8 cellular contexts compared by ENCODE assay signal in the genomic region with DNA sequence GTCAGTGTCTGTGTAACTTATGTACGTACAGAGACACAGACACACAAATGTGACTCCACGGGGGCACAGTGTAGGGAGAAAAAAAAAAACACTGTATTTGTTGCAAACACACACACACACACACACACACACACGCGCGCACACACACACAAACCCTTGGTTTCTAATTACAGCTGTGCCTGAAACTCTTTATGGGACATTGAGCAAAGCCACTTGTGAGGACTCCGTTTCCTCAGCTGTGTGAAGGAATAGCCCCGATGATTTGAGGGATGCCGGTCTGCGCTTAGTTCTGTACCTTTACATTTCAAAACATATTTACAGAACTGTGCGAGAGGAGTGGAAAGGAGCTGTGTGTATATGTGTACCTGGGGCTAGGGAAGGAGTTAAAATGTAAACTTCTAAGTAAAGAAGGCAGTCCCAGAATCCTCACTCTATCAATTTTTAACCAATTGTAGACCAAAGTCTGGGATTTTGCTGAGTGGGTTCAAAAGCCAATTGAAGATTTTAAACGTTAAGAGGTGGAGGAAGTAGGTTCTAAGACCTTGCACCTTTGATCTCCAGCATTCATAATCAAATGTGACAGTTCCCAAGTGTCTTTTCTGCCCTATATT. TPM values are rescaled to one million over a fixed set of nuclear protein-coding genes. Genes with fewer than 3 reads are reported as not detected.
DNase-seq lines count a peak whose midpoint lies in the region; ATAC-seq, FAIRE-seq and TF ChIP-seq lines count a peak whose summit lies in the region.
"Had no signal": no experiment of that assay in that cellular context is flagged by ENCODE, and none has a peak within 500 bp of the region (broad histone marks: within the 10 kb centered on the region; RNA-seq: fewer than 3 reads in every experiment).

No MANE protein-coding gene starts in this region.

- H3K4me3 ChIP-seq in kidney (ENCODE audit: low read length in 2 of 2) = peak overlapping the region; percentile 59 to 66

- no peak for TF ChIP-seq CTCF in kidney (IDR thresholded peaks at IDR 0.05; ENCODE audit: borderline replicate concordance, extremely low read depth, insufficient read depth)

- peaks cover 58% of the 10 kb centered on the region for H3K4me1 Mint-ChIP-seq in activated naive CD8-positive, alpha-beta T cell treated with anti-CD3 and anti-CD28 coated beads, Interleukin-2, amount 50 U/mL, for 24 hours
- peaks cover 26% of the 10 kb centered on the region for H3K4me1 Mint-ChIP-seq in stimulated activated effector memory CD8-positive, alpha-beta T cell treated with anti-CD3 and anti-CD28 coated beads, Interleukin-12 subunit alpha, Interleukin-12 subunit beta, amount 100 ng/mL, for 72 hours

- peak overlapping the region; percentile 62 for H3K27ac Mint-ChIP-seq in activated naive CD8-positive, alpha-beta T cell treated with anti-CD3 and anti-CD28 coated beads, Interleukin-2, amount 50 U/mL, for 24 hours
- peak overlapping the region; percentile 57 for H3K27ac Mint-ChIP-seq in stimulated activated effector memory CD8-positive, alpha-beta T cell treated with anti-CD3 and anti-CD28 coated beads, Interleukin-12 subunit alpha, Interleukin-12 subunit beta, amount 100 ng/mL, for 72 hours

- H3K27me3 Mint-ChIP-seq in activated naive CD8-positive, alpha-beta T cell treated with anti-CD3 and anti-CD28 coated beads, Interleukin-2, amount 50 U/mL, for 24 hours = no peaks in the 10 kb centered on the region

- H3K36me3 Mint-ChIP-seq in activated naive CD8-positive, alpha-beta T cell treated with anti-CD3 and anti-CD28 coated beads, Interleukin-2, amount 50 U/mL, for 24 hours (ENCODE audit: low read depth) = no peaks in the 10 kb centered on the region
- H3K36me3 Mint-ChIP-seq in stimulated activated effector memory CD8-positive, alpha-beta T cell treated with anti-CD3 and anti-CD28 coated beads, Interleukin-12 subunit alpha, Interleukin-12 subunit beta, amount 100 ng/mL, for 72 hours = peaks cover 15% of the 10 kb centered on the region

- no peaks in the 10 kb centered on the region for H3K9me3 Mint-ChIP-seq in activated naive CD8-positive, alpha-beta T cell treated with anti-CD3 and anti-CD28 coated beads, Interleukin-2, amount 50 U/mL, for 24 hours
- H3K9me3 Mint-ChIP-seq in stimulated activated effector memory CD8-positive, alpha-beta T cell treated with anti-CD3 and anti-CD28 coated beads, Interleukin-12 subunit alpha, Interleukin-12 subunit beta, amount 100 ng/mL, for 72 hours = no peaks in the 10 kb centered on the region

- intact Hi-C loops in kidney (cut with DNase I) = no loop called here

- H3K36me3 ChIP-seq in kidney (ENCODE audit: control insufficient read depth in 1 of 2, insufficient read depth in 2 of 2, low read length in 2 of 2) = no peaks in the 10 kb centered on the region

- H3K4me1 ChIP-seq in kidney (ENCODE audit: control insufficient read depth in 1 of 2, insufficient read depth in 1 of 2, low read depth in 1 of 2, low read length in 2 of 2) = peaks cover 9 to 15% of the 10 kb centered on the region in 2 donors

- H3K9me3 ChIP-seq in kidney (ENCODE audit: control insufficient read depth in 1 of 2, low read length in 2 of 2) = no peaks in the 10 kb centered on the region

- H3K4me3 Mint-ChIP-seq in activated naive CD8-positive, alpha-beta T cell treated with anti-CD3 and anti-CD28 coated beads, Interleukin-2, amount 50 U/mL, for 24 hours = no peak overlapping the region
- H3K4me3 Mint-ChIP-seq in stimulated activated effector memory CD8-positive, alpha-beta T cell treated with anti-CD3 and anti-CD28 coated beads, Interleukin-12 subunit alpha, Interleukin-12 subunit beta, amount 100 ng/mL, for 72 hours = no peak overlapping the region

- ATAC-seq in activated naive CD8-positive, alpha-beta T cell treated with anti-CD3 and anti-CD28 coated beads, Interleukin-2, amount 50 U/mL, for 24 hours = no peak
- no peak for ATAC-seq in stimulated activated effector memory CD8-positive, alpha-beta T cell treated with anti-CD3 and anti-CD28 coated beads, Interleukin-12 subunit alpha, Interleukin-12 subunit beta, amount 100 ng/mL, for 72 hours
- ATAC-seq in HG03460 (IDR thresholded peaks at IDR 0.05; ENCODE audit: unreplicated experiment) = no peak

- FAIRE-seq in kidney (lab: Jason Lieb, UNC) = no peak

- peak; percentile 56 for DNase-seq in LHCN-M2 (ENCODE audit: low read depth)
- no peak for DNase-seq in activated naive CD8-positive, alpha-beta T cell treated with anti-CD3 and anti-CD28 coated beads, Interleukin-2, amount 50 U/mL, for 24 hours
- no peak for DNase-seq in kidney
- no peak for DNase-seq in stimulated activated effector memory CD8-positive, alpha-beta T cell treated with anti-CD3 and anti-CD28 coated beads, Interleukin-12 subunit alpha, Interleukin-12 subunit beta, amount 100 ng/mL, for 72 hours (ENCODE audit: low spot score in 2 of 2)
- no peak for DNase-seq in NCI-H526 treated with DMSO at 0.1 percent for 48 hours (lab: John Stamatoyannopoulos, UW)
- no peak for DNase-seq in germinal center (ENCODE audit: low spot score)
- DNase-seq: posterior cingulate gyrus had no signal

- peak overlapping the region in 1 of 2 donors; percentile 73 for H3K9ac ChIP-seq in kidney (ENCODE audit: low read length in 2 of 2)

- H3K27ac ChIP-seq in kidney (ENCODE audit: low read depth in 2 of 2, low read length in 2 of 2) = peak overlapping the region; percentile 83 to 95

RNA-seq across cellular contexts. Expression of gene BCL6, which starts 5.3 kb away (rescaled TPM):
- total RNA-seq in LHCN-M2 (2014; rRNA removed) (20.6 and 34.0 TPM in 2 replicates), kidney (110 TPM)
- polyA plus RNA-seq in LHCN-M2 (2012) = 11.0 TPM
- 7.3 TPM for polyA plus RNA-seq in kidney (ENCODE audit: insufficient read depth, low read depth, low replicate concordance)

RNA-seq across cellular contexts. Expression of gene RTP2, which starts 48.3 kb away (rescaled TPM):
- total RNA-seq in LHCN-M2 (2014; rRNA removed) (not detected in 2 replicates), kidney (not detected)
- polyA plus RNA-seq in LHCN-M2 (2012) = not detected
- not detected for polyA plus RNA-seq in kidney (ENCODE audit: insufficient read depth, low read depth, low replicate concordance)
